17 cellular contexts compared by ENCODE assay signal in the genomic region with DNA sequence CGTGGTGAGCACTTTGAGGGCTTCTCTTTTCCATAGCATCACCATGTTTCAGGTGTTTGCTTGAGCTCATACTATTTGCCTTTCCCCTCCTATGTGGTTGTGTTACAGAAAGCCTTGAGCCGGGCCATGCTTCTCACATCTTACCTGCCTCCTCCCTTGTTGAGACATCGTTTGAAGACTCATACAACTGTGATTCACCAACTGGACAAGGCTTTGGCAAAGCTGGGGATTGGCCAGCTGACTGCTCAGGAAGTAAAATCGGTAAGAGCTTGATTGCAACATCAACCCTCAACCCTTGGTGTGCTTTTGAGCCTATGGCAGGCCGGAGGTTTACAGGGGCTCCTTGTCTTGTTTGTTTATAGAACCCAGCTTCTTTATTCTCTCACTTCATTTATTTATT. TPM values are rescaled to one million over a fixed set of nuclear protein-coding genes. Genes with fewer than 3 reads are reported as not detected.
DNase-seq lines count a peak whose midpoint lies in the region; ATAC-seq and TF ChIP-seq lines count a peak whose summit lies in the region.
"Had no signal": no experiment of that assay in that cellular context is flagged by ENCODE, and none has a peak within 500 bp of the region (broad histone marks: within the 10 kb centered on the region; RNA-seq: fewer than 3 reads in every experiment).

No MANE protein-coding gene starts in this region.

- peak overlapping the region; percentile 23 for H3K27ac ChIP-seq in RWPE1
- H3K27ac ChIP-seq in CD4-positive, alpha-beta memory T cell (ENCODE audit: low read depth, low read length): no peak overlapping the region

- no peaks in the 10 kb centered on the region for H3K9me3 Mint-ChIP-seq in HFFc6
- no peaks in the 10 kb centered on the region for H3K9me3 Mint-ChIP-seq in CD4-positive, alpha-beta memory T cell
- no peaks in the 10 kb centered on the region for H3K9me3 Mint-ChIP-seq in progenitor cell of endocrine pancreas (ENCODE audit: low read depth)
- H3K9me3 Mint-ChIP-seq in osteocyte (ENCODE audit: unreplicated experiment): no peaks in the 10 kb centered on the region
- H3K9me3 Mint-ChIP-seq: activated naive CD4-positive, alpha-beta T cell treated with anti-CD3 and anti-CD28 coated beads for 36 hours; GM23338; stimulated activated effector memory CD8-positive, alpha-beta T cell treated with anti-CD3 and anti-CD28 coated beads, Interleukin-12 subunit alpha, Interleukin-12 subunit beta, amount 100 ng/mL, for 72 hours had no signal

- peaks cover 56% of the 10 kb centered on the region for H3K36me3 ChIP-seq in CD4-positive, alpha-beta memory T cell (ENCODE audit: insufficient read depth, low read length)

- H3K4me1 ChIP-seq in CD4-positive, alpha-beta memory T cell (ENCODE audit: insufficient read depth, low read length): no peaks in the 10 kb centered on the region

- no peaks in the 10 kb centered on the region for H3K9me3 ChIP-seq in CD4-positive, alpha-beta memory T cell (ENCODE audit: control insufficient read depth in 1 of 2, low read length in 2 of 2)

- H3K27me3 Mint-ChIP-seq in HFFc6 (ENCODE audit: insufficient read depth) (no peaks in the 10 kb centered on the region), progenitor cell of endocrine pancreas (no peaks in the 10 kb centered on the region), osteocyte (ENCODE audit: unreplicated experiment) (no peaks in the 10 kb centered on the region)
- no peaks in the 10 kb centered on the region for H3K27me3 Mint-ChIP-seq in CD4-positive, alpha-beta memory T cell

- intact Hi-C loops in CD4-positive, alpha-beta memory T cell (cut with micrococcal nuclease): no loop called here

- H3K4me1 Mint-ChIP-seq in HFFc6 (ENCODE audit: low read depth): peaks cover 16% of the 10 kb centered on the region
- peaks cover 4 to 8% (median 5%) of the 10 kb centered on the region in 4 donors for H3K4me1 Mint-ChIP-seq in CD4-positive, alpha-beta memory T cell
- H3K4me1 Mint-ChIP-seq in progenitor cell of endocrine pancreas (ENCODE audit: low read depth): no peaks in the 10 kb centered on the region
- peaks cover 4% of the 10 kb centered on the region for H3K4me1 Mint-ChIP-seq in osteocyte (ENCODE audit: unreplicated experiment)
- H3K4me1 Mint-ChIP-seq: GM23338 had no signal

- H3K27me3 ChIP-seq in CD4-positive, alpha-beta memory T cell (ENCODE audit: insufficient read depth, low read length): no peaks in the 10 kb centered on the region

- TF ChIP-seq CTCF in HFFc6 (IDR thresholded peaks at IDR 0.05) (no peak), RWPE1 (conservative IDR thresholded peaks at IDR 0.05; ENCODE audit: low read depth) (no peak), fibroblast of the aortic adventitia (IDR thresholded peaks at IDR 0.05; ENCODE audit: insufficient read depth, low read length) (no peak), progenitor cell of endocrine pancreas (IDR thresholded peaks at IDR 0.05; ENCODE audit: unreplicated experiment) (no peak), osteocyte (IDR thresholded peaks at IDR 0.05) (no peak)

- CTCF ChIA-PET in RWPE1 (lab: Yijun Ruan, JAX): no interaction called here
- CTCF ChIA-PET in CD4-positive, alpha-beta memory T cell (lab: Charles Lee; ENCODE audit: partially characterized antibody): no interaction called here

- no peak for ATAC-seq in GM21737 (IDR thresholded peaks at IDR 0.05; ENCODE audit: unreplicated experiment)
- ATAC-seq: GM23338; stimulated activated effector memory CD8-positive, alpha-beta T cell treated with anti-CD3 and anti-CD28 coated beads, Interleukin-12 subunit alpha, Interleukin-12 subunit beta, amount 100 ng/mL, for 72 hours had no signal

- no peak overlapping the region; the same call in 1 of the 2 replicates for H3K4me3 Mint-ChIP-seq in HFFc6
- no peak overlapping the region for H3K4me3 Mint-ChIP-seq in CD4-positive, alpha-beta memory T cell
- no peak overlapping the region for H3K4me3 Mint-ChIP-seq in progenitor cell of endocrine pancreas (ENCODE audit: low read depth)
- no peak overlapping the region for H3K4me3 Mint-ChIP-seq in osteocyte (ENCODE audit: unreplicated experiment)
- H3K4me3 Mint-ChIP-seq: activated naive CD4-positive, alpha-beta T cell treated with anti-CD3 and anti-CD28 coated beads for 36 hours; GM23338; stimulated activated effector memory CD8-positive, alpha-beta T cell treated with anti-CD3 and anti-CD28 coated beads, Interleukin-12 subunit alpha, Interleukin-12 subunit beta, amount 100 ng/mL, for 72 hours had no signal

- no peak overlapping the region for H3K4me3 ChIP-seq in fibroblast of the aortic adventitia (ENCODE audit: low read depth, low read length)
- H3K4me3 ChIP-seq in CD4-positive, alpha-beta memory T cell (ENCODE audit: low read length in 2 of 2): no peak overlapping the region
- H3K4me3 ChIP-seq: GM23338 had no signal

- H3K36me3 Mint-ChIP-seq in HFFc6 (ENCODE audit: low read depth) (peaks cover 26% of the 10 kb centered on the region), progenitor cell of endocrine pancreas (ENCODE audit: insufficient read depth) (peaks cover 18% of the 10 kb centered on the region), osteocyte (ENCODE audit: unreplicated experiment) (peaks cover 18% of the 10 kb centered on the region)
- peaks cover 37 to 71% of the 10 kb centered on the region in 2 donors for H3K36me3 Mint-ChIP-seq in CD4-positive, alpha-beta memory T cell

- DNase-seq in A172 (ENCODE audit: low spot score) (peak; percentile 26), HFFc6 (peak; percentile 23), RWPE1 (ENCODE audit: low spot score) (peak; percentile 84), fibroblast of the aortic adventitia (ENCODE audit: low read depth) (peak; percentile 51), progenitor cell of endocrine pancreas (ENCODE audit: low spot score, unreplicated experiment) (no peak), osteocyte (ENCODE audit: extremely low spot score, unreplicated experiment) (no peak)
- DNase-seq in CD4-positive, alpha-beta memory T cell: no peak
- DNase-seq: activated naive CD4-positive, alpha-beta T cell treated with anti-CD3 and anti-CD28 coated beads for 36 hours; cerebellar nuclear complex; DMS79; NCI-H1092; NCI-H446 treated with DMSO at 0.1 percent for 48 hours; RPMI8226; T-helper 9 cell had no signal

- POLR2A ChIA-PET in RWPE1 (lab: Yijun Ruan, JAX; ENCODE audit: low non-redundant PET): no interaction called here
- POLR2A ChIA-PET in CD4-positive, alpha-beta memory T cell (lab: Charles Lee; ENCODE audit: partially characterized antibody): interaction anchor here (1.2 kb wide), 1 partner anchor 30 kb away, joined by 3 read pairs; a partner anchor contains a TSS

- H3K27ac Mint-ChIP-seq in HFFc6 (peak overlapping the region; percentile 25; the same call in 1 of the 2 replicates), progenitor cell of endocrine pancreas (no peak overlapping the region), osteocyte (ENCODE audit: unreplicated experiment) (no peak overlapping the region)
- H3K27ac Mint-ChIP-seq in CD4-positive, alpha-beta memory T cell: peak overlapping the region in 1 of 7 donors; percentile 45
- H3K27ac Mint-ChIP-seq: activated naive CD4-positive, alpha-beta T cell treated with anti-CD3 and anti-CD28 coated beads for 36 hours; GM23338; stimulated activated effector memory CD8-positive, alpha-beta T cell treated with anti-CD3 and anti-CD28 coated beads, Interleukin-12 subunit alpha, Interleukin-12 subunit beta, amount 100 ng/mL, for 72 hours had no signal

RNA-seq across cellular contexts. Expression of a gene that starts 8.1 kb away (rescaled TPM):
- 21.9 and 23.7 TPM in 2 replicates for total RNA-seq in A172 (2014; rRNA removed; shearing (Covaris generic))
- 10 to 100 TPM; 19.6 to 27.6 (median 25.2) TPM for total RNA-seq in HFFc6 (2021; fragmentation: NEBNext Ultra II Directional; extraction: Animal tissue kit (Norgen Biotek cat#: 25700))
- total RNA-seq in fibroblast of the aortic adventitia (ENCODE audit: low replicate concordance) (30.5 and 40.6 TPM in 2 replicates), progenitor cell of endocrine pancreas (58.0 and 66.4 TPM in 2 replicates), osteocyte (44.9 and 45.6 TPM in 2 replicates)
- total RNA-seq in CD4-positive, alpha-beta memory T cell: 10 to 100 TPM; 83.7 to 93.3 TPM
- 10 to 100 TPM; 32.6 to 36.6 TPM for polyA plus RNA-seq in CD4-positive, alpha-beta memory T cell

RNA-seq across cellular contexts. Expression of a gene that starts 27.2 kb away (rescaled TPM):
- 18.4 and 32.3 TPM in 2 replicates for total RNA-seq in A172 (2014; rRNA removed; shearing (Covaris generic))
- total RNA-seq in HFFc6 (2021; fragmentation: NEBNext Ultra II Directional; extraction: Animal tissue kit (Norgen Biotek cat#: 25700)): 10 to 100 TPM; 21.2 to 28.6 (median 24.1) TPM
- total RNA-seq in fibroblast of the aortic adventitia (ENCODE audit: low replicate concordance) (19.1 and 42.4 TPM in 2 replicates), progenitor cell of endocrine pancreas (66.4 and 67.0 TPM in 2 replicates), osteocyte (45.1 and 49.0 TPM in 2 replicates)
- total RNA-seq in CD4-positive, alpha-beta memory T cell: 10 to 100 TPM; 34.1 to 35.0 TPM
- 1 to 10 TPM; 4.6 to 6.3 TPM for polyA plus RNA-seq in CD4-positive, alpha-beta memory T cell

RNA-seq across cellular contexts. Expression of a gene that starts 30.1 kb away (rescaled TPM):
- total RNA-seq in A172 (2014; rRNA removed; shearing (Covaris generic)): 41.3 and 51.6 TPM in 2 replicates
- total RNA-seq in HFFc6 (2021; fragmentation: NEBNext Ultra II Directional; extraction: Animal tissue kit (Norgen Biotek cat#: 25700)): 10 to 100 TPM; 32.0 to 37.4 (median 34.0) TPM
- total RNA-seq in fibroblast of the aortic adventitia (ENCODE audit: low replicate concordance): 50.7 and 53.7 TPM in 2 replicates
- total RNA-seq in CD4-positive, alpha-beta memory T cell: 10 to 100 TPM; 55.1 to 62.7 TPM
- 10 to 100 TPM in 1 of 2 donors, 1 to 10 TPM in 1; 7.4 to 18.9 TPM for polyA plus RNA-seq in CD4-positive, alpha-beta memory T cell
- 73.8 and 76.8 TPM in 2 replicates for total RNA-seq in progenitor cell of endocrine pancreas
- 42.6 and 51.8 TPM in 2 replicates for total RNA-seq in osteocyte

Comparison
In these comparisons a context has a peak if more than half of its experiments do, and no peak if none do; other contexts are left out.
1. DNase-seq: peak in A172 (single experiment), HFFc6 (single experiment), RWPE1 (single experiment) and fibroblast of the aortic adventitia (single experiment); none in CD4-positive, alpha-beta memory T cell (0 of 5), progenitor cell of endocrine pancreas (single experiment) and osteocyte (single experiment).